Comparison of ENCODE assay signal across 30 cellular contexts in genomic region chr3:97409612-97410011, GRCh38.
"Had no signal": no experiment of that assay in that cellular context is flagged by ENCODE, and none has a peak within 500 bp of the region (broad histone marks: within the 10 kb centered on the region; RNA-seq: fewer than 3 reads in every experiment).

No MANE protein-coding gene starts in this region.

- H3K27me3 ChIP-seq: SJCRH30 had no signal

- H3K36me3 ChIP-seq: SJCRH30 had no signal

- DNase-seq: Karpas-422, NCI-H1048, NCI-H1092 treated with DMSO at 0.1 percent for 48 hours, NCI-H1105 treated with DMSO at 0.1 percent for 48 hours, NCI-H146, NCI-H1694, NCI-H187, NCI-H1930, NCI-H2029 treated with DMSO at 0.1 percent for 48 hours, NCI-H2081 treated with DMSO at 0.1 percent for 48 hours, NCI-H2107, NCI-H2171, NCI-H226, NCI-H446 treated with DMSO at 0.1 percent for 48 hours, NCI-H510A treated with DMSO at 0.1 percent for 48 hours, NCI-H524 treated with DMSO at 0.1 percent for 48 hours, NCI-H526 treated with DMSO at 0.1 percent for 48 hours, NCI-H748 treated with DMSO at 0.1 percent for 48 hours, NCI-H82, PC-9, SHP77, SIG-M5, SJCRH30, T-cell had no signal

- FAIRE-seq: RCC 7860 had no signal

- H3K4me2 ChIP-seq: PC-9 had no signal

- H3K27me3 Mint-ChIP-seq: T-cell had no signal

- H3K4me3 ChIP-seq: PC-9, SJCRH30, SK-N-MC had no signal

- H3K4me1 ChIP-seq: SJCRH30 had no signal

- H3K4me1 Mint-ChIP-seq: T-cell had no signal

- H2AFZ ChIP-seq: PC-9 had no signal

- H3K4me3 Mint-ChIP-seq: T-cell had no signal

- H3K9me3 ChIP-seq: SJCRH30 had no signal

- ATAC-seq: Panc1, Right ventricle myocardium inferior, SK-N-SH treated with all-trans-retinoic acid at 6 μM for 48 hours, T-cell had no signal

- H3K27ac Mint-ChIP-seq: T-cell had no signal

- H3K36me3 Mint-ChIP-seq: T-cell had no signal

- H3K27ac ChIP-seq: PC-9, RWPE1, SJCRH30, SK-N-MC had no signal
